In the genomic region with DNA sequence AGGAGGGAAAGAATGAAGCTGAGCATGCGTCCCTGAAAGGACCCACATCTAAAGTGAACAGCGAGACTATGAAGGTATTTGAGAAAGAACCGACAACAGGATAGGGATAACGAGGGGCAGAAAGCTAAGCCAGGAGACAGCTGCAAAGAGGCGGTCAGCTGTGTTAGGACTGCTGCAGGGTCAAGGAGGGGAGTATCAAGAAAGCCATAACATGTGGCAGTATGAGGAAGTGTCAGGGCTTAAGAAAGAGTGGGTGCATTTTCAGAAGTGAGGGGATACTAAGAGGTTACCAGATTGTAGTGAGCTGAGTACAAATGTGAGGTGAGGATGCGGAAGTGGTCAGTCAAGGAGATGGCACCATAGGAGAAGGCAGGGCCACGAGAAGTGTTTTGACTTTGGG, we compare ENCODE assay signal across 17 cellular contexts. TPM values are rescaled to one million over a fixed set of nuclear protein-coding genes. Genes with fewer than 3 reads are reported as not detected.
DNase-seq lines count a peak whose midpoint lies in the region; ATAC-seq, FAIRE-seq and TF ChIP-seq lines count a peak whose summit lies in the region.
"Had no signal": no experiment of that assay in that cellular context is flagged by ENCODE, and none has a peak within 500 bp of the region (broad histone marks: within the 10 kb centered on the region; RNA-seq: fewer than 3 reads in every experiment).

No MANE protein-coding gene starts in this region.

- TF ChIP-seq POLR2A in GM12891 (IDR thresholded peaks at IDR 0.05; ENCODE audit: low read depth, low read length), result 0 out of 2 replicates have a peak, but pooled peaks have one; percentile 15

- H3K27me3 Mint-ChIP-seq in CD4-positive, alpha-beta memory T cell, result no peaks in the 10 kb centered on the region
- no peaks in the 10 kb centered on the region for H3K27me3 Mint-ChIP-seq in naive thymus-derived CD4-positive, alpha-beta T cell
- H3K27me3 Mint-ChIP-seq: B cell had no signal

- peak overlapping the region in 4 of 7 donors; percentile 0 to 62 (median 44) for H3K27ac Mint-ChIP-seq in CD4-positive, alpha-beta memory T cell
- H3K27ac Mint-ChIP-seq in naive thymus-derived CD4-positive, alpha-beta T cell, result peak overlapping the region in 2 of 9 donors; percentile 0 to 32
- H3K27ac Mint-ChIP-seq: B cell had no signal

- peaks cover 0 to 6% (median under 1%) of the 10 kb centered on the region in 8 donors for H3K9me3 Mint-ChIP-seq in CD4-positive, alpha-beta memory T cell
- peaks cover 0 to 9% (median 3%) of the 10 kb centered on the region in 11 donors for H3K9me3 Mint-ChIP-seq in naive thymus-derived CD4-positive, alpha-beta T cell
- H3K9me3 Mint-ChIP-seq: CD8-positive, alpha-beta memory T cell had no signal

- no peak overlapping the region for H3K4me3 Mint-ChIP-seq in CD4-positive, alpha-beta memory T cell
- H3K4me3 Mint-ChIP-seq in naive thymus-derived CD4-positive, alpha-beta T cell, result peak overlapping the region in 1 of 10 donors; percentile 22
- H3K4me3 Mint-ChIP-seq: B cell had no signal

- no peaks in the 10 kb centered on the region for H3K27me3 ChIP-seq in CD4-positive, alpha-beta memory T cell (ENCODE audit: insufficient read depth, low read length)
- H3K27me3 ChIP-seq in naive thymus-derived CD4-positive, alpha-beta T cell (ENCODE audit: control insufficient read depth in 2 of 2, insufficient read depth in 2 of 2, low read length in 2 of 2), result no peaks in the 10 kb centered on the region

- peaks cover 12 to 23% (median 18%) of the 10 kb centered on the region in 4 donors for H3K4me1 Mint-ChIP-seq in CD4-positive, alpha-beta memory T cell
- H3K4me1 Mint-ChIP-seq in naive thymus-derived CD4-positive, alpha-beta T cell, result peaks cover 2 to 42% (median 30%) of the 10 kb centered on the region in 7 donors
- H3K4me1 Mint-ChIP-seq: B cell had no signal

- peaks cover 60% of the 10 kb centered on the region for H3K36me3 ChIP-seq in CD4-positive, alpha-beta memory T cell (ENCODE audit: insufficient read depth, low read length)
- H3K36me3 ChIP-seq in SK-N-MC (ENCODE audit: insufficient read depth, low read length), result peaks cover 64% of the 10 kb centered on the region
- H3K36me3 ChIP-seq in naive thymus-derived CD4-positive, alpha-beta T cell (ENCODE audit: control insufficient read depth in 2 of 3, insufficient read depth in 3 of 3, low read length in 3 of 3), result peaks cover 19 to 90% (median 20%) of the 10 kb centered on the region in 3 experiments

- peaks cover 93 to 95% of the 10 kb centered on the region in 2 donors for H3K36me3 Mint-ChIP-seq in CD4-positive, alpha-beta memory T cell
- peaks cover 36 to 90% (median 82%) of the 10 kb centered on the region in 5 donors for H3K36me3 Mint-ChIP-seq in naive thymus-derived CD4-positive, alpha-beta T cell

- ATAC-seq in naive thymus-derived CD4-positive, alpha-beta T cell, result peak; percentile 21
- ATAC-seq in stimulated activated naive CD8-positive, alpha-beta T cell treated with anti-CD3 and anti-CD28 coated beads, Interleukin-15, Interleukin-2, amounts not matched to agents 100 U/mL and 50 U/mL, for 24 hours, result no peak

- no peaks in the 10 kb centered on the region for H3K4me1 ChIP-seq in CD4-positive, alpha-beta memory T cell (ENCODE audit: insufficient read depth, low read length)
- H3K4me1 ChIP-seq in naive thymus-derived CD4-positive, alpha-beta T cell (ENCODE audit: control insufficient read depth in 2 of 2, insufficient read depth in 2 of 2, low read length in 2 of 2), result peaks cover 0 to 4% of the 10 kb centered on the region in 2 donors

- no peaks in the 10 kb centered on the region for H3K9me3 ChIP-seq in CD4-positive, alpha-beta memory T cell (ENCODE audit: control insufficient read depth in 1 of 2, low read length in 2 of 2)
- no peaks in the 10 kb centered on the region for H3K9me3 ChIP-seq in SK-N-MC (ENCODE audit: low read depth, low read length)
- H3K9me3 ChIP-seq in naive thymus-derived CD4-positive, alpha-beta T cell (ENCODE audit: control insufficient read depth in 2 of 3, low read length in 3 of 3), result no peaks in the 10 kb centered on the region

- H3K4me3 ChIP-seq in CD4-positive, alpha-beta memory T cell (ENCODE audit: low read length in 2 of 2), result no peak overlapping the region
- H3K4me3 ChIP-seq in SK-N-MC, result no peak overlapping the region
- H3K4me3 ChIP-seq in naive thymus-derived CD4-positive, alpha-beta T cell (ENCODE audit: low read length), result no peak overlapping the region

- FAIRE-seq in GM12891 (lab: Jason Lieb, UNC), result no peak
- FAIRE-seq: GM18507 had no signal

- intact Hi-C loops in CD4-positive, alpha-beta memory T cell (cut with micrococcal nuclease), result no loop called here
- intact Hi-C loops in naive thymus-derived CD4-positive, alpha-beta T cell (cut with micrococcal nuclease), result no loop called here

- no peak for DNase-seq in CD4-positive, alpha-beta memory T cell
- DNase-seq in GM12891 (ENCODE audit: insufficient read length, low spot score) (no peak), SK-N-MC (ENCODE audit: low read depth, low spot score) (no peak), occipital lobe (lab: John Stamatoyannopoulos, UW) (no peak), DMS79 (lab: John Stamatoyannopoulos, UW) (no peak)
- DNase-seq in naive thymus-derived CD4-positive, alpha-beta T cell, result no peak
- no peak for DNase-seq in stimulated activated naive CD8-positive, alpha-beta T cell treated with anti-CD3 and anti-CD28 coated beads, Interleukin-15, Interleukin-2, amounts not matched to agents 100 U/mL and 50 U/mL, for 24 hours
- DNase-seq: CD8-positive, alpha-beta memory T cell; DMS 273 treated with DMSO at 0.1 percent for 48 hours; NCI-H1417; NCI-H2029; NCI-H2171 treated with DMSO at 0.1 percent for 48 hours; NCI-H82 had no signal

- no peak overlapping the region for H3K9ac ChIP-seq in SK-N-MC (ENCODE audit: insufficient read length)
- H3K9ac ChIP-seq: KMS-11 had no signal

- POLR2A ChIA-PET in CD4-positive, alpha-beta memory T cell (lab: Charles Lee; ENCODE audit: partially characterized antibody), result interaction anchor here (1.1 kb wide), 1 partner anchor 14 kb away, joined by 3 read pairs; no protein-coding TSS in a partner anchor
- POLR2A ChIA-PET in naive thymus-derived CD4-positive, alpha-beta T cell (lab: Charles Lee), result no interaction called here

- no peak overlapping the region for H3K27ac ChIP-seq in CD4-positive, alpha-beta memory T cell (ENCODE audit: low read depth, low read length)
- peak overlapping the region; percentile 80; the same call in 1 of the 2 replicates for H3K27ac ChIP-seq in SK-N-MC
- no peak overlapping the region for H3K27ac ChIP-seq in naive thymus-derived CD4-positive, alpha-beta T cell (ENCODE audit: low read depth, low read length)
- H3K27ac ChIP-seq: HL-60, KMS-11 had no signal

- CTCF ChIA-PET in CD4-positive, alpha-beta memory T cell (lab: Charles Lee; ENCODE audit: partially characterized antibody), result no interaction called here
- CTCF ChIA-PET in naive thymus-derived CD4-positive, alpha-beta T cell (lab: Charles Lee), result no interaction called here

TF ChIP-seq in GM12891, 5 proteins besides CTCF, POLR2A, EP300 and RAD21:
- TF ChIP-seq POLR2AphosphoS5 (IDR thresholded peaks at IDR 0.05; ENCODE audit: low read depth, low read length) (peak; percentile 16; the same call in 1 of the 2 replicates), TAF1 (IDR thresholded peaks at IDR 0.05; ENCODE audit: low read depth, low read length) (no peak)
TF ChIP-seq in GM12891: peak in this region for 1.

RNA-seq across cellular contexts. Expression of gene MYLIP, which starts 21.2 kb away (rescaled TPM):
- total RNA-seq in CD4-positive, alpha-beta memory T cell, result 10 to 100 TPM; 17.5 to 19.9 TPM
- 10 to 100 TPM; 71.9 to 88.8 TPM for polyA plus RNA-seq in CD4-positive, alpha-beta memory T cell
- polyA plus RNA-seq in GM12891 (2012; ENCODE audit: low read depth, missing spikeins), result 13.1 TPM
- 100 to 1,000 TPM in 2 of 5 experiments, 10 to 100 TPM in 3; 17.8 to 215 (median 23.0) TPM for total RNA-seq in naive thymus-derived CD4-positive, alpha-beta T cell
- polyA plus RNA-seq in naive thymus-derived CD4-positive, alpha-beta T cell, result 10 to 100 TPM; 70.1 to 75.8 TPM
- total RNA-seq in occipital lobe, result 66.6 TPM
